1 cellular context compared by ENCODE assay signal in the genomic region with DNA sequence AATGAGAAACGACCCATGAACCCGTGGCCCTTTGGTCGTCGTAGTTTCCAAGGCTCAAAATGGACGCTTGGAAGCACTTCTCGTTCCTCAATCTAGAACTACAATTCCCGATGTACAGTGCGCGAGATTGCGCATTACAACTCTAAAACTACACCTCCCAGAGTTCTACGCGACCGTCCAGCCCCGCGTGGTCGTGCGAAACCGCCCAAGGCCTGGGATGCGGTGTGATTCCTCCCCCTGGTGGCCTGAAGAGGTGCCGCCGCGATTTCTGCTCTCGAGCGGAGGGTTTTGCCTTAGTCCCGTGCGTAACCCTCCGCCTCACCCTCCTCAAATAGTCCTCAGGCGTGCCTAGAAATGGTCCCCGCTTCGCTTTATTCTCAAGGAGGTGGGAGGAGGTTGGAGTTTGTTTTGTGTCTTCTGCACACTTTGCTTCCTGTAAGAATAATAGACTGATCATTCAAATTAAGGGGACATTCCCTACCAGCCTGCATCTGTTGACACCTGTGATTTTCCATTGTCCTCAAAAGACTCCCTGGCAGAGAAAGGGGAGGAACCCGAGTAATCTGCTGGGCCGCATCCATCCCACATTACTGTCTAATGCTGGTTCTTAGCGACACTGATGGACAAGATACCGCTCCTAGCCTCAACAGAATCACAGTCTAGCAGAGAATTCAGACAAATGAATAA.
TF ChIP-seq lines count a peak whose summit lies in the region.

No MANE protein-coding gene starts in this region.

TF ChIP-seq in HEK293, 187 proteins besides CTCF, POLR2A, EP300 and RAD21 (continued from another document and continues in another):
- TF ChIP-seq, protein P1, sequence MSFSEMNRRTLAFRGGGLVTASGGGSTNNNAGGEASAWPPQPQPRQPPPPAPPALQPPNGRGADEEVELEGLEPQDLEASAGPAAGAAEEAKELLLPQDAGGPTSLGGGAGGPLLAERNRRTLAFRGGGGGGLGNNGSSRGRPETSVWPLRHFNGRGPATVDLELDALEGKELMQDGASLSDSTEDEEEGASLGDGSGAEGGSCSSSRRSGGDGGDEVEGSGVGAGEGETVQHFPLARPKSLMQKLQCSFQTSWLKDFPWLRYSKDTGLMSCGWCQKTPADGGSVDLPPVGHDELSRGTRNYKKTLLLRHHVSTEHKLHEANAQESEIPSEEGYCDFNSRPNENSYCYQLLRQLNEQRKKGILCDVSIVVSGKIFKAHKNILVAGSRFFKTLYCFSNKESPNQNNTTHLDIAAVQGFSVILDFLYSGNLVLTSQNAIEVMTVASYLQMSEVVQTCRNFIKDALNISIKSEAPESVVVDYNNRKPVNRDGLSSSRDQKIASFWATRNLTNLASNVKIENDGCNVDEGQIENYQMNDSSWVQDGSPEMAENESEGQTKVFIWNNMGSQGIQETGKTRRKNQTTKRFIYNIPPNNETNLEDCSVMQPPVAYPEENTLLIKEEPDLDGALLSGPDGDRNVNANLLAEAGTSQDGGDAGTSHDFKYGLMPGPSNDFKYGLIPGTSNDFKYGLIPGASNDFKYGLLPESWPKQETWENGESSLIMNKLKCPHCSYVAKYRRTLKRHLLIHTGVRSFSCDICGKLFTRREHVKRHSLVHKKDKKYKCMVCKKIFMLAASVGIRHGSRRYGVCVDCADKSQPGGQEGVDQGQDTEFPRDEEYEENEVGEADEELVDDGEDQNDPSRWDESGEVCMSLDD (tag by site-specific recombination; IDR thresholded peaks at IDR 0.05): peak; percentile 94
- peak; percentile 96 for TF ChIP-seq ZFP69B (tag by site-specific recombination; IDR thresholded peaks at IDR 0.05)
- peak; percentile 93; the same call in 1 of the 2 replicates for TF ChIP-seq ZNF747 (tag by site-specific recombination; IDR thresholded peaks at IDR 0.05)
- TF ChIP-seq TRIM28 (IDR thresholded peaks at IDR 0.05; ENCODE audit: borderline replicate concordance, low read length): peak; percentile 86
- TF ChIP-seq, protein P2, sequence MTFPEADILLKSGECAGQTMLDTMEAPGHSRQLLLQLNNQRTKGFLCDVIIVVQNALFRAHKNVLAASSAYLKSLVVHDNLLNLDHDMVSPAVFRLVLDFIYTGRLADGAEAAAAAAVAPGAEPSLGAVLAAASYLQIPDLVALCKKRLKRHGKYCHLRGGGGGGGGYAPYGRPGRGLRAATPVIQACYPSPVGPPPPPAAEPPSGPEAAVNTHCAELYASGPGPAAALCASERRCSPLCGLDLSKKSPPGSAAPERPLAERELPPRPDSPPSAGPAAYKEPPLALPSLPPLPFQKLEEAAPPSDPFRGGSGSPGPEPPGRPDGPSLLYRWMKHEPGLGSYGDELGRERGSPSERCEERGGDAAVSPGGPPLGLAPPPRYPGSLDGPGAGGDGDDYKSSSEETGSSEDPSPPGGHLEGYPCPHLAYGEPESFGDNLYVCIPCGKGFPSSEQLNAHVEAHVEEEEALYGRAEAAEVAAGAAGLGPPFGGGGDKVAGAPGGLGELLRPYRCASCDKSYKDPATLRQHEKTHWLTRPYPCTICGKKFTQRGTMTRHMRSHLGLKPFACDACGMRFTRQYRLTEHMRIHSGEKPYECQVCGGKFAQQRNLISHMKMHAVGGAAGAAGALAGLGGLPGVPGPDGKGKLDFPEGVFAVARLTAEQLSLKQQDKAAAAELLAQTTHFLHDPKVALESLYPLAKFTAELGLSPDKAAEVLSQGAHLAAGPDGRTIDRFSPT (tag by site-specific recombination; IDR thresholded peaks at IDR 0.05): peak; percentile 66; the same call in 1 of the 2 replicates
- no peak for TF ChIP-seq HOXD13 (CRISPR knock-in tag; IDR thresholded peaks at IDR 0.05; ENCODE audit: borderline replicate concordance)
- TF ChIP-seq ZNF302 (tag by site-specific recombination; IDR thresholded peaks at IDR 0.05; ENCODE audit: low read depth): 0 out of 2 replicates have a peak, but pooled peaks have one; percentile 71
- TF ChIP-seq, protein P3, sequence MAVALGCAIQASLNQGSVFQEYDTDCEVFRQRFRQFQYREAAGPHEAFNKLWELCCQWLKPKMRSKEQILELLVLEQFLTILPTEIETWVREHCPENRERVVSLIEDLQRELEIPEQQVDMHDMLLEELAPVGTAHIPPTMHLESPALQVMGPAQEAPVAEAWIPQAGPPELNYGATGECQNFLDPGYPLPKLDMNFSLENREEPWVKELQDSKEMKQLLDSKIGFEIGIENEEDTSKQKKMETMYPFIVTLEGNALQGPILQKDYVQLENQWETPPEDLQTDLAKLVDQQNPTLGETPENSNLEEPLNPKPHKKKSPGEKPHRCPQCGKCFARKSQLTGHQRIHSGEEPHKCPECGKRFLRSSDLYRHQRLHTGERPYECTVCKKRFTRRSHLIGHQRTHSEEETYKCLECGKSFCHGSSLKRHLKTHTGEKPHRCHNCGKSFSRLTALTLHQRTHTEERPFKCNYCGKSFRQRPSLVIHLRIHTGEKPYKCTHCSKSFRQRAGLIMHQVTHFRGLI (tag by site-specific recombination; IDR thresholded peaks at IDR 0.05): peak; percentile 78; the same call in 1 of the 2 replicates
- peak; percentile 97 for TF ChIP-seq REPIN1 (tag by site-specific recombination; IDR thresholded peaks at IDR 0.05; ENCODE audit: low read depth)
- TF ChIP-seq, protein P4, sequence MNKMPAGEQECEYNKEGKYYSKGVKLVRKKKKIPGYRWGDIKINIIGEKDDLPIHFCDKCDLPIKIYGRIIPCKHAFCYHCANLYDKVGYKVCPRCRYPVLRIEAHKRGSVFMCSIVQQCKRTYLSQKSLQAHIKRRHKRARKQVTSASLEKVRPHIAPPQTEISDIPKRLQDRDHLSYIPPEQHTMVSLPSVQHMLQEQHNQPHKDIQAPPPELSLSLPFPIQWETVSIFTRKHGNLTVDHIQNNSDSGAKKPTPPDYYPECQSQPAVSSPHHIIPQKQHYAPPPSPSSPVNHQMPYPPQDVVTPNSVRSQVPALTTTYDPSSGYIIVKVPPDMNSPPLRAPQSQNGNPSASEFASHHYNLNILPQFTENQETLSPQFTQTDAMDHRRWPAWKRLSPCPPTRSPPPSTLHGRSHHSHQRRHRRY (tag by site-specific recombination; IDR thresholded peaks at IDR 0.05): peak; percentile 93
- peak; percentile 100 for TF ChIP-seq ZFP41 (tag by site-specific recombination; IDR thresholded peaks at IDR 0.05; ENCODE audit: borderline replicate concordance)
- 0 out of 2 replicates have a peak, but pooled peaks have one; percentile 90 for TF ChIP-seq ZNF658 (tag by site-specific recombination; IDR thresholded peaks at IDR 0.05)
- TF ChIP-seq ZIC2 (tag by site-specific recombination; IDR thresholded peaks at IDR 0.05): peak; percentile 53
- peak; percentile 93 for TF ChIP-seq YY2 (tag by site-specific recombination; IDR thresholded peaks at IDR 0.05)
- TF ChIP-seq KLF8 (tag by site-specific recombination; IDR thresholded peaks at IDR 0.05): peak; percentile 99
- TF ChIP-seq KLF7 (tag by site-specific recombination; IDR thresholded peaks at IDR 0.05; ENCODE audit: borderline replicate concordance): peak; percentile 99
- TF ChIP-seq ZNF146 (tag by site-specific recombination; IDR thresholded peaks at IDR 0.05): peak; percentile 98
- no peak for TF ChIP-seq ZNF521 (tag by site-specific recombination; IDR thresholded peaks at IDR 0.05)
- peak; percentile 91; the same call in 1 of the 2 replicates for TF ChIP-seq ZBTB1 (tag by site-specific recombination; IDR thresholded peaks at IDR 0.05)
- TF ChIP-seq ZNF664 (tag by site-specific recombination; IDR thresholded peaks at IDR 0.05): peak; percentile 85
- TF ChIP-seq KLF10 (tag by site-specific recombination; IDR thresholded peaks at IDR 0.05): peak; percentile 94
- no peak for TF ChIP-seq ZNF473 (tag by site-specific recombination; IDR thresholded peaks at IDR 0.05)
- TF ChIP-seq ZNF10 (tag by site-specific recombination; IDR thresholded peaks at IDR 0.05): peak; percentile 82
- TF ChIP-seq, protein P5, sequence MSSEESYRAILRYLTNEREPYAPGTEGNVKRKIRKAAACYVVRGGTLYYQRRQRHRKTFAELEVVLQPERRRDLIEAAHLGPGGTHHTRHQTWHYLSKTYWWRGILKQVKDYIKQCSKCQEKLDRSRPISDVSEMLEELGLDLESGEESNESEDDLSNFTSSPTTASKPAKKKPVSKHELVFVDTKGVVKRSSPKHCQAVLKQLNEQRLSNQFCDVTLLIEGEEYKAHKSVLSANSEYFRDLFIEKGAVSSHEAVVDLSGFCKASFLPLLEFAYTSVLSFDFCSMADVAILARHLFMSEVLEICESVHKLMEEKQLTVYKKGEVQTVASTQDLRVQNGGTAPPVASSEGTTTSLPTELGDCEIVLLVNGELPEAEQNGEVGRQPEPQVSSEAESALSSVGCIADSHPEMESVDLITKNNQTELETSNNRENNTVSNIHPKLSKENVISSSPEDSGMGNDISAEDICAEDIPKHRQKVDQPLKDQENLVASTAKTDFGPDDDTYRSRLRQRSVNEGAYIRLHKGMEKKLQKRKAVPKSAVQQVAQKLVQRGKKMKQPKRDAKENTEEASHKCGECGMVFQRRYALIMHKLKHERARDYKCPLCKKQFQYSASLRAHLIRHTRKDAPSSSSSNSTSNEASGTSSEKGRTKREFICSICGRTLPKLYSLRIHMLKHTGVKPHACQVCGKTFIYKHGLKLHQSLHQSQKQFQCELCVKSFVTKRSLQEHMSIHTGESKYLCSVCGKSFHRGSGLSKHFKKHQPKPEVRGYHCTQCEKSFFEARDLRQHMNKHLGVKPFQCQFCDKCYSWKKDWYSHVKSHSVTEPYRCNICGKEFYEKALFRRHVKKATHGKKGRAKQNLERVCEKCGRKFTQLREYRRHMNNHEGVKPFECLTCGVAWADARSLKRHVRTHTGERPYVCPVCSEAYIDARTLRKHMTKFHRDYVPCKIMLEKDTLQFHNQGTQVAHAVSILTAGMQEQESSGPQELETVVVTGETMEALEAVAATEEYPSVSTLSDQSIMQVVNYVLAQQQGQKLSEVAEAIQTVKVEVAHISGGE (tag by site-specific recombination; conservative IDR thresholded peaks at IDR 0.05; ENCODE audit: low read depth): peak; percentile 76
- TF ChIP-seq ZNF529 (tag by site-specific recombination; IDR thresholded peaks at IDR 0.05; ENCODE audit: insufficient replicate concordance): peak; percentile 31
- no peak for TF ChIP-seq ZNF510 (tag by site-specific recombination; IDR thresholded peaks at IDR 0.05; ENCODE audit: insufficient replicate concordance)
- no peak for TF ChIP-seq ZNF132 (tag by site-specific recombination; IDR thresholded peaks at IDR 0.05; ENCODE audit: borderline replicate concordance)
- TF ChIP-seq BCL11B (tag by site-specific recombination; IDR thresholded peaks at IDR 0.05; ENCODE audit: low read depth): peak; percentile 79
- TF ChIP-seq, protein P6, sequence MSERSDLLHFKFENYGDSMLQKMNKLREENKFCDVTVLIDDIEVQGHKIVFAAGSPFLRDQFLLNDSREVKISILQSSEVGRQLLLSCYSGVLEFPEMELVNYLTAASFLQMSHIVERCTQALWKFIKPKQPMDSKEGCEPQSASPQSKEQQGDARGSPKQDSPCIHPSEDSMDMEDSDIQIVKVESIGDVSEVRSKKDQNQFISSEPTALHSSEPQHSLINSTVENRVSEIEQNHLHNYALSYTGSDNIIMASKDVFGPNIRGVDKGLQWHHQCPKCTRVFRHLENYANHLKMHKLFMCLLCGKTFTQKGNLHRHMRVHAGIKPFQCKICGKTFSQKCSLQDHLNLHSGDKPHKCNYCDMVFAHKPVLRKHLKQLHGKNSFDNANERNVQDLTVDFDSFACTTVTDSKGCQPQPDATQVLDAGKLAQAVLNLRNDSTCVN (tag by site-specific recombination; optimal IDR thresholded peaks at IDR 0.05): peak; percentile 71
- peak; percentile 99 for TF ChIP-seq ZFP37 (tag by site-specific recombination; IDR thresholded peaks at IDR 0.05)
- TF ChIP-seq, protein P7, sequence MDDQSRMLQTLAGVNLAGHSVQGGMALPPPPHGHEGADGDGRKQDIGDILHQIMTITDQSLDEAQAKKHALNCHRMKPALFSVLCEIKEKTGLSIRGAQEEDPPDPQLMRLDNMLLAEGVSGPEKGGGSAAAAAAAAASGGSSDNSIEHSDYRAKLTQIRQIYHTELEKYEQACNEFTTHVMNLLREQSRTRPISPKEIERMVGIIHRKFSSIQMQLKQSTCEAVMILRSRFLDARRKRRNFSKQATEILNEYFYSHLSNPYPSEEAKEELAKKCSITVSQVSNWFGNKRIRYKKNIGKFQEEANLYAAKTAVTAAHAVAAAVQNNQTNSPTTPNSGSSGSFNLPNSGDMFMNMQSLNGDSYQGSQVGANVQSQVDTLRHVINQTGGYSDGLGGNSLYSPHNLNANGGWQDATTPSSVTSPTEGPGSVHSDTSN (CRISPR knock-in tag; IDR thresholded peaks at IDR 0.05): no peak
- TF ChIP-seq ZNF558 (tag by site-specific recombination; IDR thresholded peaks at IDR 0.05): peak; percentile 91
- peak; percentile 56; the same call in 1 of the 2 replicates for TF ChIP-seq ZNF792 (tag by site-specific recombination; IDR thresholded peaks at IDR 0.05)
- TF ChIP-seq ZNF175 (tag by site-specific recombination; IDR thresholded peaks at IDR 0.05): no peak
- no peak for TF ChIP-seq ZNF544 (tag by site-specific recombination; IDR thresholded peaks at IDR 0.05)
- TF ChIP-seq, protein P8, sequence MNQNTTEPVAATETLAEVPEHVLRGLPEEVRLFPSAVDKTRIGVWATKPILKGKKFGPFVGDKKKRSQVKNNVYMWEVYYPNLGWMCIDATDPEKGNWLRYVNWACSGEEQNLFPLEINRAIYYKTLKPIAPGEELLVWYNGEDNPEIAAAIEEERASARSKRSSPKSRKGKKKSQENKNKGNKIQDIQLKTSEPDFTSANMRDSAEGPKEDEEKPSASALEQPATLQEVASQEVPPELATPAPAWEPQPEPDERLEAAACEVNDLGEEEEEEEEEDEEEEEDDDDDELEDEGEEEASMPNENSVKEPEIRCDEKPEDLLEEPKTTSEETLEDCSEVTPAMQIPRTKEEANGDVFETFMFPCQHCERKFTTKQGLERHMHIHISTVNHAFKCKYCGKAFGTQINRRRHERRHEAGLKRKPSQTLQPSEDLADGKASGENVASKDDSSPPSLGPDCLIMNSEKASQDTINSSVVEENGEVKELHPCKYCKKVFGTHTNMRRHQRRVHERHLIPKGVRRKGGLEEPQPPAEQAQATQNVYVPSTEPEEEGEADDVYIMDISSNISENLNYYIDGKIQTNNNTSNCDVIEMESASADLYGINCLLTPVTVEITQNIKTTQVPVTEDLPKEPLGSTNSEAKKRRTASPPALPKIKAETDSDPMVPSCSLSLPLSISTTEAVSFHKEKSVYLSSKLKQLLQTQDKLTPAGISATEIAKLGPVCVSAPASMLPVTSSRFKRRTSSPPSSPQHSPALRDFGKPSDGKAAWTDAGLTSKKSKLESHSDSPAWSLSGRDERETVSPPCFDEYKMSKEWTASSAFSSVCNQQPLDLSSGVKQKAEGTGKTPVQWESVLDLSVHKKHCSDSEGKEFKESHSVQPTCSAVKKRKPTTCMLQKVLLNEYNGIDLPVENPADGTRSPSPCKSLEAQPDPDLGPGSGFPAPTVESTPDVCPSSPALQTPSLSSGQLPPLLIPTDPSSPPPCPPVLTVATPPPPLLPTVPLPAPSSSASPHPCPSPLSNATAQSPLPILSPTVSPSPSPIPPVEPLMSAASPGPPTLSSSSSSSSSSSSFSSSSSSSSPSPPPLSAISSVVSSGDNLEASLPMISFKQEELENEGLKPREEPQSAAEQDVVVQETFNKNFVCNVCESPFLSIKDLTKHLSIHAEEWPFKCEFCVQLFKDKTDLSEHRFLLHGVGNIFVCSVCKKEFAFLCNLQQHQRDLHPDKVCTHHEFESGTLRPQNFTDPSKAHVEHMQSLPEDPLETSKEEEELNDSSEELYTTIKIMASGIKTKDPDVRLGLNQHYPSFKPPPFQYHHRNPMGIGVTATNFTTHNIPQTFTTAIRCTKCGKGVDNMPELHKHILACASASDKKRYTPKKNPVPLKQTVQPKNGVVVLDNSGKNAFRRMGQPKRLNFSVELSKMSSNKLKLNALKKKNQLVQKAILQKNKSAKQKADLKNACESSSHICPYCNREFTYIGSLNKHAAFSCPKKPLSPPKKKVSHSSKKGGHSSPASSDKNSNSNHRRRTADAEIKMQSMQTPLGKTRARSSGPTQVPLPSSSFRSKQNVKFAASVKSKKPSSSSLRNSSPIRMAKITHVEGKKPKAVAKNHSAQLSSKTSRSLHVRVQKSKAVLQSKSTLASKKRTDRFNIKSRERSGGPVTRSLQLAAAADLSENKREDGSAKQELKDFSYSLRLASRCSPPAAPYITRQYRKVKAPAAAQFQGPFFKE (tag by site-specific recombination; IDR thresholded peaks at IDR 0.05; ENCODE audit: borderline replicate concordance): peak; percentile 74; the same call in 1 of the 2 replicates
